ENCODE assay signal across 16 cellular contexts in the genomic region with DNA sequence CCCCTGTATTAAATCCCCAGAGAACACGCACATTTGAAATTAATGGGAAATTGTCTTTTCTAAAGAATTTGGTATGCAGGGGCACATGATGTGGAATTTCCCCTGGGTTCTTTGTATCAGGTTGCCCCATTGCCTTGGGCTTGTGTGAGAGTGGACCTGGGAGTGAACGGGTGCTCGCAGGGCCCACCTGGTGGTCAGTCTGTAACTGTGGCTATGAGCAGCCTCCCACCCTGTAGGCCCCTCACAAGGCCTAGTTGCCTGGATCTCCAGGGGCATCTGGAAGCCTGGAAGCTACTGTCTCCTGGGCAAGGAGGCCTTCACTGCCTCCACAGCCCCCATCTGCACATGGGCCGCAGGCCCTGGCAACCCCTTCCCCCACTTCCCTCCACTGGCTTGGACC. TPM values are rescaled to one million over a fixed set of nuclear protein-coding genes. Genes with fewer than 3 reads are reported as not detected.
DNase-seq lines count a peak whose midpoint lies in the region; TF ChIP-seq lines count a peak whose summit lies in the region.
"Had no signal": no experiment of that assay in that cellular context is flagged by ENCODE, and none has a peak within 500 bp of the region (broad histone marks: within the 10 kb centered on the region; RNA-seq: fewer than 3 reads in every experiment).

No MANE protein-coding gene starts in this region.

- H3K4ac ChIP-seq in neuronal stem cell (ENCODE audit: low read length) = no peak overlapping the region

- TF ChIP-seq CTCF in colonic mucosa (IDR thresholded peaks at IDR 0.05) (no peak), adrenal gland (IDR thresholded peaks at IDR 0.05) (no peak), PC-9 (conservative IDR thresholded peaks at IDR 0.05) (no peak)

- no peak overlapping the region for H2BK5ac ChIP-seq in neuronal stem cell (ENCODE audit: low read length)

- no peak overlapping the region for H2BK12ac ChIP-seq in neuronal stem cell (ENCODE audit: low read length)

- no peak overlapping the region for H3K23ac ChIP-seq in neuronal stem cell (ENCODE audit: low read depth, low read length, poor library complexity)

- no peak overlapping the region for H2BK120ac ChIP-seq in neuronal stem cell (ENCODE audit: low read depth, low read length)

- H2AFZ ChIP-seq in neuronal stem cell (ENCODE audit: low read length) = no peak overlapping the region
- H2AFZ ChIP-seq in PC-9 = no peak overlapping the region

- H3K4me3 ChIP-seq in colonic mucosa (no peak overlapping the region), neuronal stem cell (ENCODE audit: low read length in 2 of 2) (no peak overlapping the region), adrenal gland (no peak overlapping the region), PC-9 (no peak overlapping the region)
- H3K4me3 ChIP-seq: coronary artery, heart left ventricle, vagina had no signal

- DNase-seq in ELR (ENCODE audit: low read depth) = peak; percentile 28
- DNase-seq in HuH-7 (ENCODE audit: low spot score) = peak; percentile 22
- DNase-seq in colonic mucosa = no peak
- DNase-seq in neuronal stem cell (ENCODE audit: low spot score) = no peak
- DNase-seq in adrenal gland = no peak
- no peak for DNase-seq in activated CD4-positive, alpha-beta T cell treated with anti-CD3 and anti-CD28 coated beads, Interleukin-2, amount 10 ng/mL, durations not matched to agents 24 days and 14 days
- no peak for DNase-seq in PC-9
- DNase-seq: activated CD4-positive, alpha-beta T cell treated with anti-CD3 and anti-CD28 coated beads, Interleukin-2, amount 50 U/mL, for 1 hour; activated T-cell treated with anti-CD3 and anti-CD28 coated beads, Interleukin-2, amount 50 U/mL, for 48 hours; heart left ventricle; NCI-H1930; NCI-H748 treated with DMSO at 0.1 percent for 48 hours; T-helper 9 cell had no signal

- no peak overlapping the region for H2BK15ac ChIP-seq in neuronal stem cell (ENCODE audit: low read length)

- H3K27ac ChIP-seq in colonic mucosa (peak overlapping the region; percentile 45), neuronal stem cell (replicated peaks; ENCODE audit: low read length) (no peak overlapping the region), adrenal gland (no peak overlapping the region), PC-9 (no peak overlapping the region)
- H3K27ac ChIP-seq: coronary artery, heart left ventricle, vagina had no signal

- intact Hi-C loops in colonic mucosa (cut with DNase I) = no loop called here
- intact Hi-C loops in adrenal gland (cut with DNase I) = loop anchor here in 1 of 2 donors (10.0 kb wide), 2 partner anchors 125 to 235 kb away; no protein-coding TSS in a partner anchor
- intact Hi-C loops in activated CD4-positive, alpha-beta T cell treated with anti-CD3 and anti-CD28 coated beads, Interleukin-2, amount 10 ng/mL, durations not matched to agents 24 days and 14 days (cut with micrococcal nuclease) = no loop called here
- intact Hi-C loops in PC-9 (cut with micrococcal nuclease; ENCODE audit: unreplicated experiment) = no loop called here

- H3K79me2 ChIP-seq in PC-9 (ENCODE audit: low read depth) = no peaks in the 10 kb centered on the region

- POLR2A ChIA-PET in PC-9 (lab: Charles Lee; ENCODE audit: unreplicated experiment) = no interaction called here

- no peak overlapping the region for H3K27ac Mint-ChIP-seq in activated CD4-positive, alpha-beta T cell treated with anti-CD3 and anti-CD28 coated beads, Interleukin-2, amount 10 ng/mL, durations not matched to agents 24 days and 14 days

- H3K14ac ChIP-seq in neuronal stem cell (ENCODE audit: low read length) = no peak overlapping the region

- peak overlapping the region; percentile 44 for H3K18ac ChIP-seq in neuronal stem cell (ENCODE audit: low read length)

- H3K27me3 Mint-ChIP-seq in activated CD4-positive, alpha-beta T cell treated with anti-CD3 and anti-CD28 coated beads, Interleukin-2, amount 10 ng/mL, durations not matched to agents 24 days and 14 days = no peaks in the 10 kb centered on the region

- no TSS peak for BruUV-seq in PC-9 (replicated peaks; lab: Mats Ljungman, UMichigan)

- no CpG with 5 or more reads among the region's 4 CpGs for WGBS in neuronal stem cell (ENCODE audit: extremely low coverage in 2 of 2, insufficient read length in 2 of 2, insufficient replicate concordance in 1 of 2), 2 donors
- WGBS in adrenal gland, 4 donors = 91 to 97% (median 96%) methylated on average over 4 of the region's 4 CpGs

- H3K9me3 ChIP-seq in colonic mucosa (no peaks in the 10 kb centered on the region), neuronal stem cell (replicated peaks in 1 of 2; ENCODE audit: control insufficient read depth in 2 of 2, insufficient read depth in 1 of 2, low read depth in 1 of 2, low read length in 2 of 2) (no peaks in the 10 kb centered on the region), adrenal gland (replicated peaks in 1 of 3) (no peaks in the 10 kb centered on the region), PC-9 (ENCODE audit: insufficient read depth, low read depth) (no peaks in the 10 kb centered on the region)
- H3K9me3 ChIP-seq: heart left ventricle, vagina had no signal

- H3K79me1 ChIP-seq in neuronal stem cell (ENCODE audit: low read depth, low read length) = peaks cover 3% of the 10 kb centered on the region

- H3K36me3 ChIP-seq in colonic mucosa = no peaks in the 10 kb centered on the region
- no peaks in the 10 kb centered on the region for H3K36me3 ChIP-seq in neuronal stem cell (replicated peaks in 1 of 2; ENCODE audit: control insufficient read depth in 2 of 2, insufficient read depth in 2 of 2, low read length in 2 of 2)
- no peaks in the 10 kb centered on the region for H3K36me3 ChIP-seq in adrenal gland (replicated peaks in 1 of 2)
- no peaks in the 10 kb centered on the region for H3K36me3 ChIP-seq in PC-9 (ENCODE audit: low read depth)
- H3K36me3 ChIP-seq: heart left ventricle, vagina had no signal

- H3F3A ChIP-seq in PC-9 (ENCODE audit: insufficient read depth, low read depth) = peaks cover 3% of the 10 kb centered on the region; the same call in 1 of the 2 replicates

- H4K91ac ChIP-seq in neuronal stem cell (ENCODE audit: low read depth, low read length, poor library complexity) = no peak overlapping the region

- TF ChIP-seq POLR2A in adrenal gland (IDR thresholded peaks at IDR 0.05) = no peak

- no peaks in the 10 kb centered on the region for H3K9me3 Mint-ChIP-seq in activated CD4-positive, alpha-beta T cell treated with anti-CD3 and anti-CD28 coated beads, Interleukin-2, amount 10 ng/mL, durations not matched to agents 24 days and 14 days

- peaks cover 2% of the 10 kb centered on the region for H3K36me3 Mint-ChIP-seq in activated CD4-positive, alpha-beta T cell treated with anti-CD3 and anti-CD28 coated beads, Interleukin-2, amount 10 ng/mL, durations not matched to agents 24 days and 14 days (ENCODE audit: low read depth)

- H3K4me1 ChIP-seq in colonic mucosa = peaks cover 14% of the 10 kb centered on the region
- H3K4me1 ChIP-seq in neuronal stem cell (ENCODE audit: control insufficient read depth in 2 of 2, insufficient read depth in 1 of 2, low read depth in 1 of 2, low read length in 2 of 2) = peaks cover 5 to 6% of the 10 kb centered on the region in 2 donors
- peaks cover 3 to 18% of the 10 kb centered on the region in 2 donors for H3K4me1 ChIP-seq in adrenal gland (replicated peaks in 1 of 2)
- H3K4me1 ChIP-seq in PC-9 (replicated peaks; ENCODE audit: insufficient read depth) = peaks cover 24% of the 10 kb centered on the region

- H3K9ac ChIP-seq in colonic mucosa (ENCODE audit: low read depth in 2 of 2, low read length in 2 of 2) (peak overlapping the region in 1 of 2 donors; percentile 70), neuronal stem cell (ENCODE audit: low read depth, low read length, poor library complexity) (no peak overlapping the region)

- H3K9me2 ChIP-seq in PC-9 (ENCODE audit: insufficient read depth) = no peaks in the 10 kb centered on the region

- no peak overlapping the region for H2AK5ac ChIP-seq in neuronal stem cell (ENCODE audit: low read depth, low read length)

- no peak overlapping the region for H3K4me3 Mint-ChIP-seq in activated CD4-positive, alpha-beta T cell treated with anti-CD3 and anti-CD28 coated beads, Interleukin-2, amount 10 ng/mL, durations not matched to agents 24 days and 14 days
- H3K4me3 Mint-ChIP-seq: CD14-positive monocyte had no signal

- CTCF ChIA-PET in PC-9 (lab: Charles Lee) = no interaction called here

- H4K8ac ChIP-seq in neuronal stem cell (ENCODE audit: low read depth, low read length) = no peak overlapping the region

- H4K20me1 ChIP-seq in PC-9 (ENCODE audit: insufficient read depth) = peaks cover 3% of the 10 kb centered on the region

- H3K4me1 Mint-ChIP-seq in activated CD4-positive, alpha-beta T cell treated with anti-CD3 and anti-CD28 coated beads, Interleukin-2, amount 10 ng/mL, durations not matched to agents 24 days and 14 days = peaks cover 2% of the 10 kb centered on the region

- H3K4me2 ChIP-seq in neuronal stem cell (ENCODE audit: insufficient read depth, low read length, poor library complexity, severe bottlenecking) (no peak overlapping the region), PC-9 (no peak overlapping the region)

- H3K27me3 ChIP-seq in colonic mucosa (no peaks in the 10 kb centered on the region), neuronal stem cell (ENCODE audit: control insufficient read depth in 3 of 3, insufficient read depth in 3 of 3, low read depth in 1 of 3, low read length in 3 of 3) (no peaks in the 10 kb centered on the region), adrenal gland (no peaks in the 10 kb centered on the region), PC-9 (ENCODE audit: insufficient read depth, low read depth) (no peaks in the 10 kb centered on the region)
- H3K27me3 ChIP-seq: heart left ventricle, vagina had no signal

RNA-seq across cellular contexts. Expression of gene WDR25, which starts 43.6 kb away (rescaled TPM):
- total RNA-seq in colonic mucosa (10 to 100 TPM in 1 of 2 donors, 1 to 10 TPM in 1; 5.8 to 12.4 TPM), adrenal gland (10 to 100 TPM in 7 of 8 donors, 1 to 10 TPM in 1; 6.1 to 18.7 (median 13.0) TPM), PC-9 (2021) (2.4 and 4.4 TPM in 2 replicates)
- 8.7 TPM for polyA plus RNA-seq in neuronal stem cell (2013, experiment 1 of 2)
- polyA plus RNA-seq in neuronal stem cell (2013, experiment 2 of 2) = 9.9 TPM
- 10 to 100 TPM in 2 of 3 donors, 1 to 10 TPM in 1; 7.4 to 12.7 (median 10.5) TPM for polyA plus RNA-seq in adrenal gland
- 7.2 and 7.3 TPM in 2 replicates for total RNA-seq in activated CD4-positive, alpha-beta T cell treated with anti-CD3 and anti-CD28 coated beads, Interleukin-2, amount 10 ng/mL, durations not matched to agents 24 days and 14 days

Comparison
In these comparisons a context has a peak if more than half of its experiments do, and no peak if none do; other contexts are left out.
1. DNase-seq: peak in ELR (single experiment) and HuH-7 (single experiment); none in colonic mucosa (single experiment), neuronal stem cell (single experiment), adrenal gland (0 of 7), activated CD4-positive, alpha-beta T cell treated with anti-CD3 and anti-CD28 coated beads, Interleukin-2, amount 10 ng/mL, durations not matched to agents 24 days and 14 days (single experiment) and PC-9 (0 of 2).